20 cellular contexts compared by ENCODE assay signal in genomic region chr9:124363326-124364096, GRCh38. TPM values are rescaled to one million over a fixed set of nuclear protein-coding genes. Genes with fewer than 3 reads are reported as not detected.
DNase-seq lines count a peak whose midpoint lies in the region; ATAC-seq, FAIRE-seq and TF ChIP-seq lines count a peak whose summit lies in the region.
"Had no signal": no experiment of that assay in that cellular context is flagged by ENCODE, and none has a peak within 500 bp of the region (broad histone marks: within the 10 kb centered on the region; RNA-seq: fewer than 3 reads in every experiment).

No MANE protein-coding gene starts in this region.

- H3K36me3 Mint-ChIP-seq in WTC11 = peaks cover 2% of the 10 kb centered on the region; the same call in 1 of the 2 replicates
- peaks cover 27 to 49% of the 10 kb centered on the region in 2 donors for H3K36me3 Mint-ChIP-seq in stimulated activated naive B cell treated with anti-CD40 and anti-IgM and Interleukin-4, amounts not matched to agents 10 μg/mL and 1 μg/mL and 100 μg/mL, for 72 hours

- 81 to 91% (median 86%) methylated on average over 21 of the region's 21 CpGs for WGBS in small intestine, 3 donors

- no peaks in the 10 kb centered on the region for H3K36me3 ChIP-seq in small intestine (ENCODE audit: control insufficient read depth in 2 of 2, insufficient read depth in 2 of 2, low read length in 2 of 2)

- TF ChIP-seq CTCF in WTC11 (IDR thresholded peaks at IDR 0.05) = no peak

- no peak for DNase-seq in WTC11 (ENCODE audit: low spot score)
- DNase-seq in kidney tubule cell (ENCODE audit: low spot score) = peak; percentile 75
- peak; percentile 80 for DNase-seq in renal cortical epithelial cell (ENCODE audit: low read depth)
- DNase-seq in H54 (ENCODE audit: insufficient read length, low spot score) = no peak
- DNase-seq in stimulated activated naive B cell treated with anti-CD40 and anti-IgM and Interleukin-4, amounts not matched to agents 10 μg/mL and 1 μg/mL and 100 μg/mL, for 72 hours = no peak
- DNase-seq in ecto neural progenitor cell (ENCODE audit: low spot score) = no peak
- DNase-seq in small intestine = no peak
- DNase-seq: CD4-positive, CD25-positive, alpha-beta regulatory T cell; DMS79; H7; MV-4-11; NCI-H1694 treated with DMSO at 0.1 percent for 48 hours; NCI-H2081 treated with DMSO at 0.1 percent for 48 hours; NCI-H2171 treated with DMSO at 0.1 percent for 48 hours; NCI-H524 treated with DMSO at 0.1 percent for 48 hours; Peyer's patch; SJCRH30 had no signal

- CTCF ChIA-PET in WTC11 (lab: Charles Lee) = interaction anchor here (1.0 kb wide), 1 partner anchor 29 kb away, joined by 3 read pairs; no protein-coding TSS in a partner anchor

- no peak overlapping the region for H3K4me3 ChIP-seq in small intestine (ENCODE audit: low read depth in 1 of 2, low read length in 2 of 2)
- H3K4me3 ChIP-seq: Peyer's patch, SJCRH30 had no signal

- POLR2A ChIA-PET in WTC11 (lab: Charles Lee) = interaction anchor here (0.6 kb wide), 1 partner anchor 899 kb away, joined by 9 read pairs; no protein-coding TSS in a partner anchor

- no peak for TF ChIP-seq POLR2A in H54 (IDR thresholded peaks at IDR 0.05; ENCODE audit: low read depth, low read length)

- no peaks in the 10 kb centered on the region for H3K4me1 ChIP-seq in small intestine (ENCODE audit: control insufficient read depth in 2 of 2, insufficient read depth in 1 of 2, low read depth in 1 of 2, low read length in 1 of 2)
- H3K4me1 ChIP-seq: Peyer's patch, SJCRH30 had no signal

- 0 out of 2 replicates have a peak, but pooled peaks cover 10% of the 10 kb centered on the region for H3K4me1 Mint-ChIP-seq in WTC11
- peaks cover 11 to 35% of the 10 kb centered on the region in 2 donors for H3K4me1 Mint-ChIP-seq in stimulated activated naive B cell treated with anti-CD40 and anti-IgM and Interleukin-4, amounts not matched to agents 10 μg/mL and 1 μg/mL and 100 μg/mL, for 72 hours

- H3K27ac Mint-ChIP-seq in WTC11 = peak overlapping the region; percentile 74
- H3K27ac Mint-ChIP-seq in stimulated activated naive B cell treated with anti-CD40 and anti-IgM and Interleukin-4, amounts not matched to agents 10 μg/mL and 1 μg/mL and 100 μg/mL, for 72 hours = no peak overlapping the region
- H3K27ac Mint-ChIP-seq: CD4-positive, CD25-positive, alpha-beta regulatory T cell had no signal

- H3K9me3 Mint-ChIP-seq in WTC11 = no peaks in the 10 kb centered on the region
- H3K9me3 Mint-ChIP-seq in stimulated activated naive B cell treated with anti-CD40 and anti-IgM and Interleukin-4, amounts not matched to agents 10 μg/mL and 1 μg/mL and 100 μg/mL, for 72 hours = no peaks in the 10 kb centered on the region
- H3K9me3 Mint-ChIP-seq: CD4-positive, CD25-positive, alpha-beta regulatory T cell had no signal

- no peaks in the 10 kb centered on the region for H3K9me3 ChIP-seq in small intestine (ENCODE audit: control insufficient read depth, low read depth)
- H3K9me3 ChIP-seq: Peyer's patch, SJCRH30 had no signal

- no peaks in the 10 kb centered on the region for H3K27me3 ChIP-seq in small intestine (ENCODE audit: control insufficient read depth in 2 of 2, insufficient read depth in 2 of 2, low read length in 2 of 2)
- H3K27me3 ChIP-seq: Peyer's patch, SJCRH30 had no signal

- FAIRE-seq in H54 (lab: Jason Lieb, UNC) (no peak), small intestine (lab: Jason Lieb, UNC) (no peak)
- FAIRE-seq: GM19239, HTR-8/SVneo had no signal

- ATAC-seq in WTC11 = no peak
- ATAC-seq in stimulated activated naive B cell treated with anti-CD40 and anti-IgM and Interleukin-4, amounts not matched to agents 10 μg/mL and 1 μg/mL and 100 μg/mL, for 72 hours (replicated peaks) = no peak

- H3K27ac ChIP-seq in cingulate gyrus (ENCODE audit: low read depth, low read length) (peak overlapping the region; percentile 21), small intestine (ENCODE audit: low read depth in 1 of 2, low read length in 1 of 2) (no peak overlapping the region)
- H3K27ac ChIP-seq: Peyer's patch, SJCRH30 had no signal

- H3K4me3 Mint-ChIP-seq in WTC11 = no peak overlapping the region
- no peak overlapping the region for H3K4me3 Mint-ChIP-seq in stimulated activated naive B cell treated with anti-CD40 and anti-IgM and Interleukin-4, amounts not matched to agents 10 μg/mL and 1 μg/mL and 100 μg/mL, for 72 hours
- H3K4me3 Mint-ChIP-seq: CD4-positive, CD25-positive, alpha-beta regulatory T cell had no signal

- H3K27me3 Mint-ChIP-seq in WTC11 (ENCODE audit: low read depth) = no peaks in the 10 kb centered on the region
- H3K27me3 Mint-ChIP-seq in stimulated activated naive B cell treated with anti-CD40 and anti-IgM and Interleukin-4, amounts not matched to agents 10 μg/mL and 1 μg/mL and 100 μg/mL, for 72 hours = no peaks in the 10 kb centered on the region
- H3K27me3 Mint-ChIP-seq: CD4-positive, CD25-positive, alpha-beta regulatory T cell had no signal

TF ChIP-seq in WTC11, 78 proteins besides CTCF, POLR2A, EP300 and RAD21:
- TF ChIP-seq PREB (CRISPR knock-in tag; IDR thresholded peaks at IDR 0.05; ENCODE audit: borderline replicate concordance) = no peak
- no peak for TF ChIP-seq SMAD3 (CRISPR knock-in tag; IDR thresholded peaks at IDR 0.05; ENCODE audit: borderline replicate concordance)
- no peak for TF ChIP-seq ZNF281 (CRISPR knock-in tag; IDR thresholded peaks at IDR 0.05)
- no peak for TF ChIP-seq ATF3 (CRISPR knock-in tag; conservative IDR thresholded peaks at IDR 0.05)
- no peak for TF ChIP-seq ZBTB21 (CRISPR knock-in tag; IDR thresholded peaks at IDR 0.05; ENCODE audit: borderline replicate concordance)
- no peak for TF ChIP-seq ZNF219 (CRISPR knock-in tag; IDR thresholded peaks at IDR 0.05; ENCODE audit: borderline replicate concordance)
- TF ChIP-seq ZNF263 (CRISPR knock-in tag; IDR thresholded peaks at IDR 0.05; ENCODE audit: low read depth) = no peak
- TF ChIP-seq CBFB (CRISPR knock-in tag; IDR thresholded peaks at IDR 0.05; ENCODE audit: low read depth) = no peak
- TF ChIP-seq MXD4 (CRISPR knock-in tag; IDR thresholded peaks at IDR 0.05; ENCODE audit: borderline replicate concordance) = no peak
- no peak for TF ChIP-seq MLX (CRISPR knock-in tag; IDR thresholded peaks at IDR 0.05)
- no peak for TF ChIP-seq TP53 (CRISPR knock-in tag; IDR thresholded peaks at IDR 0.05)
- TF ChIP-seq JAZF1 (CRISPR knock-in tag; IDR thresholded peaks at IDR 0.05) = no peak
- TF ChIP-seq NFE2L1 (CRISPR knock-in tag; IDR thresholded peaks at IDR 0.05) = no peak
- TF ChIP-seq NFYB (CRISPR knock-in tag; conservative IDR thresholded peaks at IDR 0.05; ENCODE audit: low read depth) = no peak
- no peak for TF ChIP-seq ZNF416 (CRISPR knock-in tag; IDR thresholded peaks at IDR 0.05)
- no peak for TF ChIP-seq TCF7 (CRISPR knock-in tag; IDR thresholded peaks at IDR 0.05; ENCODE audit: low read depth)
- TF ChIP-seq USF2 (CRISPR knock-in tag; IDR thresholded peaks at IDR 0.05) = no peak
- no peak for TF ChIP-seq ZNF121 (CRISPR knock-in tag; IDR thresholded peaks at IDR 0.05)
- TF ChIP-seq GTF2I (CRISPR knock-in tag; conservative IDR thresholded peaks at IDR 0.05) = no peak
TF ChIP-seq in WTC11: peak in this region for 0.

RNA-seq across cellular contexts. Expression of gene PSMB7, which starts 51.7 kb away (rescaled TPM):
- 160 to 187 TPM (median 164 TPM) in 3 replicates for total RNA-seq in WTC11 (2021)
- total RNA-seq in renal cortical epithelial cell = 94.6 and 231 TPM in 2 replicates
- polyA plus RNA-seq in small intestine = 100 to 1,000 TPM; 183 to 221 (median 194) TPM

Comparison
In these comparisons a context has a peak if more than half of its experiments do, and no peak if none do; other contexts are left out.
1. DNase-seq: peak in kidney tubule cell (single experiment) and renal cortical epithelial cell (single experiment); none in WTC11 (single experiment), H54 (single experiment), stimulated activated naive B cell treated with anti-CD40 and anti-IgM and Interleukin-4, amounts not matched to agents 10 μg/mL and 1 μg/mL and 100 μg/mL, for 72 hours (single experiment), ecto neural progenitor cell (single experiment) and small intestine (single experiment).